ENCODE assay signal across 19 cellular contexts in genomic region chr1:204468206-204468605, GRCh38. TPM values are rescaled to one million over a fixed set of nuclear protein-coding genes. Genes with fewer than 3 reads are reported as not detected.
DNase-seq lines count a peak whose midpoint lies in the region; ATAC-seq, FAIRE-seq and TF ChIP-seq lines count a peak whose summit lies in the region.
"Had no signal": no experiment of that assay in that cellular context is flagged by ENCODE, and none has a peak within 500 bp of the region (broad histone marks: within the 10 kb centered on the region; RNA-seq: fewer than 3 reads in every experiment).

No MANE protein-coding gene starts in this region.

- H3K36me3 Mint-ChIP-seq in naive B cell, result peaks cover 5 to 39% of the 10 kb centered on the region in 2 donors
- H3K36me3 Mint-ChIP-seq: natural killer cell had no signal

- peaks cover 0 to 5% (median 1%) of the 10 kb centered on the region in 4 experiments; a peak in 3 of 7 replicates for H3K4me1 ChIP-seq in H1 (replicated peaks in 1 of 4; ENCODE audit: control insufficient read depth in 3 of 4, insufficient read depth in 4 of 4, low read length in 3 of 4)
- peaks cover 51% of the 10 kb centered on the region for H3K4me1 ChIP-seq in suprapubic skin

- no peaks in the 10 kb centered on the region for H3K9me3 Mint-ChIP-seq in naive B cell
- H3K9me3 Mint-ChIP-seq: HFFc6, natural killer cell had no signal

- H4K5ac ChIP-seq in H1 (ENCODE audit: insufficient read length, low read depth, low read length), result no peak overlapping the region

- peak overlapping the region in 5 of 6 donors; percentile 50 to 97 (median 87) for H3K27ac Mint-ChIP-seq in naive B cell
- H3K27ac Mint-ChIP-seq: activated CD4-positive, alpha-beta T cell treated with anti-CD3 and anti-CD28 coated beads, Interleukin-2, amount 10 ng/mL, durations not matched to agents 24 days and 14 days; HFFc6; natural killer cell; type B pancreatic cell had no signal

- H2BK20ac ChIP-seq in H1 (ENCODE audit: low read length), result no peak overlapping the region

- no peak overlapping the region for H3K56ac ChIP-seq in H1 (replicated peaks; ENCODE audit: insufficient read length, low read depth, low read length)

- no peak overlapping the region for H3K9ac ChIP-seq in H1 (replicated peaks in 1 of 4; ENCODE audit: extremely low read depth in 1 of 4, low read depth in 3 of 4, low read length in 3 of 4)

- 96% methylated on average over 10 of the region's 10 CpGs; no CpG with 5 or more reads in 1 of the 2 experiments for WGBS in H1 (ENCODE audit: extremely low coverage in 1 of 2, insufficient coverage in 1 of 2, insufficient read length in 1 of 2, insufficient replicate concordance in 2 of 2, low coverage in 1 of 2, low lambda C conversion rate in 2 of 2, missing lambda C conversion rate in 1 of 2), 2 experiments
- WGBS in suprapubic skin, result 77% methylated on average over 10 of the region's 10 CpGs

- H3K36me3 ChIP-seq in H1 (ENCODE audit: control insufficient read depth in 2 of 4, insufficient read depth in 4 of 4, low read length in 3 of 4) (peaks cover 0 to 2% (median under 1%) of the 10 kb centered on the region in 4 experiments; a peak in 4 of 8 replicates), suprapubic skin (peaks cover 35% of the 10 kb centered on the region)

- no peak for TF ChIP-seq CTCF in H1 (IDR thresholded peaks at IDR 0.05; ENCODE audit: control extremely low read depth in 1 of 3, insufficient read depth in 1 of 3, low read depth in 1 of 3, low read length in 3 of 3)
- TF ChIP-seq CTCF in suprapubic skin (IDR thresholded peaks at IDR 0.05), result no peak

- H2AFZ ChIP-seq in H1 (ENCODE audit: low read length), result no peak overlapping the region

- no peak overlapping the region for H4K91ac ChIP-seq in H1 (replicated peaks; ENCODE audit: insufficient read length, low read length)

- POLR2A ChIA-PET in H1 (lab: Charles Lee; ENCODE audit: partially characterized antibody), result no interaction called here

- no peak overlapping the region for H3K14ac ChIP-seq in H1 (ENCODE audit: insufficient read length)

- TF ChIP-seq RAD21 in H1 (IDR thresholded peaks at IDR 0.05 in 1 of 2, conservative IDR thresholded peaks at IDR 0.05 in 1 of 2; ENCODE audit: low read depth in 2 of 2, low read length in 2 of 2), result no peak

- H3K4ac ChIP-seq in H1 (replicated peaks; ENCODE audit: insufficient read length, low read depth, low read length), result no peak overlapping the region

- no peaks in the 10 kb centered on the region for H3K23me2 ChIP-seq in H1 (ENCODE audit: low read depth, low read length)

- no peak overlapping the region for H2AK5ac ChIP-seq in H1 (ENCODE audit: low read depth, low read length)

- no peaks in the 10 kb centered on the region; the same call in 1 of the 2 replicates for H3K79me1 ChIP-seq in H1 (ENCODE audit: low read depth, low read length)

- no peak overlapping the region for H2BK120ac ChIP-seq in H1 (replicated peaks; ENCODE audit: low read depth, low read length)

- H3K4me3 Mint-ChIP-seq in naive B cell, result peak overlapping the region in 4 of 8 donors; percentile 5 to 69 (median 41)
- H3K4me3 Mint-ChIP-seq: activated CD4-positive, alpha-beta T cell treated with anti-CD3 and anti-CD28 coated beads, Interleukin-2, amount 10 ng/mL, durations not matched to agents 24 days and 14 days; HFFc6; natural killer cell; type B pancreatic cell had no signal

- H3K27me3 Mint-ChIP-seq in naive B cell, result no peaks in the 10 kb centered on the region
- H3K27me3 Mint-ChIP-seq: activated CD4-positive, alpha-beta T cell treated with anti-CD3 and anti-CD28 coated beads, Interleukin-2, amount 10 ng/mL, durations not matched to agents 24 days and 14 days; type B pancreatic cell had no signal

- no peak overlapping the region for H4K8ac ChIP-seq in H1 (ENCODE audit: extremely low read depth, insufficient read depth, low read length)

- H3K9me3 ChIP-seq in H1 (ENCODE audit: insufficient read depth in 2 of 2, low read depth in 1 of 2, low read length in 1 of 2) (no peaks in the 10 kb centered on the region), suprapubic skin (no peaks in the 10 kb centered on the region)
- H3K9me3 ChIP-seq: spleen had no signal

- TF ChIP-seq EP300 in H1 (IDR thresholded peaks at IDR 0.05; ENCODE audit: borderline replicate concordance in 1 of 2, low read depth in 2 of 2, low read length in 2 of 2), result no peak
- TF ChIP-seq EP300 in suprapubic skin (IDR thresholded peaks at IDR 0.05), result no peak

- CTCF ChIA-PET in H1 (lab: Charles Lee; ENCODE audit: partially characterized antibody), result interaction anchor here (47.3 kb wide), 1 partner anchor 28 kb away, joined by 2124 read pairs; the partner anchor contains the start of genes MDM4 and PIK3C2B

- no peak overlapping the region for H2BK12ac ChIP-seq in H1 (ENCODE audit: low read depth, low read length)

- no peak for TF ChIP-seq POLR2A in H1 (IDR thresholded peaks at IDR 0.05; ENCODE audit: control extremely low read depth in 1 of 2, low read depth in 2 of 2, low read length in 2 of 2)
- TF ChIP-seq POLR2A in suprapubic skin (IDR thresholded peaks at IDR 0.05), result no peak

- ATAC-seq in naive B cell (ENCODE audit: low read depth in 2 of 2) (no peak), HG03135 (IDR thresholded peaks at IDR 0.05; ENCODE audit: unreplicated experiment) (no peak), HG02759 (IDR thresholded peaks at IDR 0.05; ENCODE audit: unreplicated experiment) (no peak)
- ATAC-seq: K562, natural killer cell had no signal

- no peaks in the 10 kb centered on the region for H3K27me3 ChIP-seq in H1 (replicated peaks in 1 of 4; ENCODE audit: control insufficient read depth in 3 of 4, extremely low read depth in 1 of 4, insufficient read depth in 3 of 4, low read length in 3 of 4)
- H3K27me3 ChIP-seq in suprapubic skin, result no peaks in the 10 kb centered on the region
- H3K27me3 ChIP-seq: spleen had no signal

- no peak overlapping the region for H2BK5ac ChIP-seq in H1 (ENCODE audit: low read depth, low read length)

- DNase-seq in amygdala (lab: John Stamatoyannopoulos, UW) (peak in 37 of 56 donors; percentile 20 to 79 (median 52)), H1 (ENCODE audit: low read depth in 1 of 2, low spot score in 2 of 2) (no peak), naive B cell (no peak), suprapubic skin (ENCODE audit: low spot score in 2 of 2) (no peak), NCI-H82 (lab: John Stamatoyannopoulos, UW) (no peak)
- DNase-seq: activated CD4-positive, alpha-beta T cell treated with anti-CD3 and anti-CD28 coated beads, Interleukin-2, amount 10 ng/mL, durations not matched to agents 24 days and 14 days; effector CD4-positive, alpha-beta T cell; EL; HFFc6; natural killer cell; NCI-H1930; NCI-H446 treated with DMSO at 0.1 percent for 48 hours; spleen had no signal

- no peaks in the 10 kb centered on the region for H4K20me1 ChIP-seq in H1 (replicated peaks in 1 of 2; ENCODE audit: control insufficient read depth in 1 of 2, insufficient read depth in 2 of 2, low read length in 2 of 2)

- H3K4me3 ChIP-seq in H1 (ENCODE audit: extremely low read depth in 1 of 4, insufficient read depth in 2 of 4, low read depth in 3 of 4, low read length in 4 of 4) (no peak overlapping the region), suprapubic skin (no peak overlapping the region)
- H3K4me3 ChIP-seq: K562, lung, spleen had no signal

- peaks cover 57 to 79% (median 69%) of the 10 kb centered on the region in 3 donors for H3K4me1 Mint-ChIP-seq in naive B cell
- H3K4me1 Mint-ChIP-seq: natural killer cell had no signal

- no peak overlapping the region for H2BK15ac ChIP-seq in H1 (ENCODE audit: low read length)

- no peak overlapping the region for H3K23ac ChIP-seq in H1 (ENCODE audit: insufficient read length)

- no peaks in the 10 kb centered on the region for H3K79me2 ChIP-seq in H1 (ENCODE audit: control insufficient read depth in 1 of 2, insufficient read depth in 2 of 2, low read length in 2 of 2)

- FAIRE-seq in H1 (lab: Jason Lieb, UNC), result no peak
- FAIRE-seq: GM18507, K562 had no signal

- H3K27ac ChIP-seq in H1 (ENCODE audit: low read depth, low read length) (no peak overlapping the region), suprapubic skin (peak overlapping the region; percentile 18)

- H3K18ac ChIP-seq in H1 (ENCODE audit: extremely low read depth, low read length), result peak overlapping the region; percentile 60; the same call in 1 of the 2 replicates

- H3K4me2 ChIP-seq in H1 (ENCODE audit: insufficient read depth in 1 of 2, low read depth in 2 of 2, low read length in 2 of 2), result no peak overlapping the region

RNA-seq across cellular contexts. Expression of gene PIK3C2B, which starts 26.4 kb away (rescaled TPM):
- total RNA-seq in H1 (2021; fragmentation: NEBNext Ultra II Directional; extraction: Animal tissue kit (Norgen Biotek cat#: 25700)), result 36.7 and 36.9 TPM in 2 replicates
- 20.4 and 26.0 TPM in 2 replicates for polyA plus RNA-seq in H1 (2011; rRNA removed)
- polyA plus RNA-seq in H1 (2011; cell fraction: cytosol; rRNA removed), result 15.9 TPM
- 30.4 TPM for polyA plus RNA-seq in H1 (2011; cell fraction: nucleus; rRNA removed)
- 11.3 to 13.9 TPM (median 12.5 TPM) in 4 replicates for polyA plus RNA-seq in H1 (2012, experiment 1 of 2)
- polyA plus RNA-seq in H1 (2012, experiment 2 of 2), result 8.4 TPM
- polyA plus RNA-seq in H1 (2013, experiment 1 of 2), result 8.5 TPM
- 7.8 TPM for polyA plus RNA-seq in H1 (2013, experiment 2 of 2)
- polyA minus RNA-seq in H1 (2011; rRNA and poly(A)+ RNA removed), result 44.4 and 55.8 TPM in 2 replicates
- 30.4 TPM for polyA minus RNA-seq in H1 (2011; cell fraction: cytosol; rRNA and poly(A)+ RNA removed)
- polyA minus RNA-seq in H1 (2011; cell fraction: nucleus; rRNA and poly(A)+ RNA removed), result 37.1 TPM
- 10 to 100 TPM in 3 of 6 donors, 1 to 10 TPM in 2, not detected in 1; 8.5 to 16.9 (median 10.6) TPM for polyA plus RNA-seq in naive B cell (ENCODE audit: low read depth in 6 of 6)
- total RNA-seq in suprapubic skin, result 100 to 1,000 TPM in 2 of 4 donors, 10 to 100 TPM in 2; 70.7 to 162 (median 94.5) TPM

RNA-seq across cellular contexts. Expression of gene MDM4, which starts 48.0 kb away (rescaled TPM):
- total RNA-seq in H1 (2021; fragmentation: NEBNext Ultra II Directional; extraction: Animal tissue kit (Norgen Biotek cat#: 25700)), result 81.7 and 84.9 TPM in 2 replicates
- 10.0 and 10.8 TPM in 2 replicates for polyA plus RNA-seq in H1 (2011; rRNA removed)
- polyA plus RNA-seq in H1 (2011; cell fraction: cytosol; rRNA removed), result 12.8 TPM
- polyA plus RNA-seq in H1 (2011; cell fraction: nucleus; rRNA removed), result 23.1 TPM
- 9.8 to 13.2 TPM (median 11.4 TPM) in 4 replicates for polyA plus RNA-seq in H1 (2012, experiment 1 of 2)
- polyA plus RNA-seq in H1 (2012, experiment 2 of 2), result 2.0 TPM
- 20.5 TPM for polyA plus RNA-seq in H1 (2013, experiment 1 of 2)
- 18.6 TPM for polyA plus RNA-seq in H1 (2013, experiment 2 of 2)
- 75.0 and 83.5 TPM in 2 replicates for polyA minus RNA-seq in H1 (2011; rRNA and poly(A)+ RNA removed)
- 26.9 TPM for polyA minus RNA-seq in H1 (2011; cell fraction: cytosol; rRNA and poly(A)+ RNA removed)
- 109 TPM for polyA minus RNA-seq in H1 (2011; cell fraction: nucleus; rRNA and poly(A)+ RNA removed)
- 10 to 100 TPM; 12.6 to 50.8 (median 28.2) TPM for polyA plus RNA-seq in naive B cell (ENCODE audit: low read depth in 6 of 6)
- total RNA-seq in suprapubic skin, result 100 to 1,000 TPM in 1 of 4 donors, 10 to 100 TPM in 3; 49.1 to 222 (median 63.2) TPM

RNA-seq across cellular contexts. Expression of gene PPP1R15B, which starts 56.6 kb away (rescaled TPM):
- total RNA-seq in H1 (2021; fragmentation: NEBNext Ultra II Directional; extraction: Animal tissue kit (Norgen Biotek cat#: 25700)), result 70.1 and 72.2 TPM in 2 replicates
- 14.4 and 20.0 TPM in 2 replicates for polyA plus RNA-seq in H1 (2011; rRNA removed)
- polyA plus RNA-seq in H1 (2011; cell fraction: cytosol; rRNA removed), result 19.3 TPM
- 14.6 TPM for polyA plus RNA-seq in H1 (2011; cell fraction: nucleus; rRNA removed)
- 13.3 to 25.2 TPM (median 17.0 TPM) in 4 replicates for polyA plus RNA-seq in H1 (2012, experiment 1 of 2)
- polyA plus RNA-seq in H1 (2012, experiment 2 of 2), result 3.4 TPM
- 34.3 TPM for polyA plus RNA-seq in H1 (2013, experiment 1 of 2)
- 37.9 TPM for polyA plus RNA-seq in H1 (2013, experiment 2 of 2)
- polyA minus RNA-seq in H1 (2011; rRNA and poly(A)+ RNA removed), result 41.1 and 46.5 TPM in 2 replicates
- 37.1 TPM for polyA minus RNA-seq in H1 (2011; cell fraction: cytosol; rRNA and poly(A)+ RNA removed)
- 41.8 TPM for polyA minus RNA-seq in H1 (2011; cell fraction: nucleus; rRNA and poly(A)+ RNA removed)
- polyA plus RNA-seq in naive B cell (ENCODE audit: low read depth in 6 of 6), result 10 to 100 TPM; 18.5 to 39.0 (median 33.0) TPM
- total RNA-seq in suprapubic skin, result 10 to 100 TPM; 51.2 to 66.4 (median 56.7) TPM

Comparison
In these comparisons a context has a peak if more than half of its experiments do, and no peak if none do; other contexts are left out.
1. DNase-seq: peak in amygdala (37 of 56); none in H1 (0 of 2), naive B cell (single experiment), suprapubic skin (0 of 2) and NCI-H82 (single experiment).